1 cellular context compared by ENCODE assay signal in genomic region chr6:119313937-119314893, GRCh38.
TF ChIP-seq lines count a peak whose summit lies in the region.

No MANE protein-coding gene starts in this region.

TF ChIP-seq in GM23338, 12 proteins besides CTCF, POLR2A, EP300 and RAD21 (continued from another document):
- TF ChIP-seq ETS1 (IDR thresholded peaks at IDR 0.05): no peak
- no peak for TF ChIP-seq STAT1 (IDR thresholded peaks at IDR 0.05; ENCODE audit: unreplicated experiment)
- no peak for TF ChIP-seq EZH2 (IDR thresholded peaks at IDR 0.05; ENCODE audit: low read depth, unreplicated experiment)
- no peak for TF ChIP-seq EZH2phosphoT487 (IDR thresholded peaks at IDR 0.05; ENCODE audit: unreplicated experiment)
